15 cellular contexts compared by ENCODE assay signal in the genomic region with DNA sequence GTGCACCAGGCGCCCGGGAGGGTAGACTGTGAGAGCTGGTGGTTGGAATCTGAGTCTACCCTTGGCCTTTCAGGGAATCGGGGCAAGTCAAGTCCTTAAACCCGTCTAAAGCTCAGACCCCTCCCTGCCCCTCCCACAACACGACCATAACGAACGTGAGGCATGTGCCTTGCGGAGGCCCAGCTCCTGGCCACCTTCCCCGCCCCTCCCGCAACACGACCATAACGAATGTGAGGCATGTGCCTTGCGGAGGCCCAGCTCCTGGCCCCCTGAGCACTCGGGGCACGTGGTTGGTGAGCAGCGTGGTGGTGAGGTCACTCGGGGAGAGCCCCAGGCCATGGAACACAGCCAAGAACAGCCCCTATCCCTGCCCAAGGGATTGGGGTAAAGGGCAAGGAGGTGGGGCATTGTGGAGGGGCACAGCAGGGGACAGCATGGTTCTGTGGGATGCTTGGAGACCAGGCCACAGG.
DNase-seq lines count a peak whose midpoint lies in the region; ATAC-seq and TF ChIP-seq lines count a peak whose summit lies in the region.
"Had no signal": no experiment of that assay in that cellular context is flagged by ENCODE, and none has a peak within 500 bp of the region (broad histone marks: within the 10 kb centered on the region; RNA-seq: fewer than 3 reads in every experiment).

No MANE protein-coding gene starts in this region.

- TF ChIP-seq CTCF in left ventricle myocardium inferior (IDR thresholded peaks at IDR 0.05; ENCODE audit: borderline replicate concordance) (no peak), dorsolateral prefrontal cortex (IDR thresholded peaks at IDR 0.05 in 54 of 56, conservative IDR thresholded peaks at IDR 0.05 in 2 of 56; ENCODE audit: low read depth in 1 of 56, partially characterized antibody in 56 of 56) (no peak), mucosa of descending colon (IDR thresholded peaks at IDR 0.05) (no peak), CD14-positive monocyte (IDR thresholded peaks at IDR 0.05) (no peak)

- no peak overlapping the region for H3K27ac Mint-ChIP-seq in CD14-positive monocyte
- H3K27ac Mint-ChIP-seq: CD4-positive, CD25-positive, alpha-beta regulatory T cell; H9 had no signal

- H3K36me3 ChIP-seq in left ventricle myocardium inferior (no peaks in the 10 kb centered on the region), mucosa of descending colon (ENCODE audit: low read depth) (no peaks in the 10 kb centered on the region)

- peaks cover 2 to 17% (median 10%) of the 10 kb centered on the region in 7 donors for H3K9me3 Mint-ChIP-seq in CD14-positive monocyte
- H3K9me3 Mint-ChIP-seq: CD4-positive, CD25-positive, alpha-beta regulatory T cell had no signal

- no peak overlapping the region for H3K4me3 Mint-ChIP-seq in CD14-positive monocyte
- H3K4me3 Mint-ChIP-seq: CD4-positive, CD25-positive, alpha-beta regulatory T cell; H9 had no signal

- H3K27me3 Mint-ChIP-seq in CD14-positive monocyte (ENCODE audit: low read depth in 3 of 3): peaks cover 0 to 2% (median 0%) of the 10 kb centered on the region in 3 donors
- H3K27me3 Mint-ChIP-seq: CD4-positive, CD25-positive, alpha-beta regulatory T cell had no signal

- peaks cover 9% of the 10 kb centered on the region for H3K9me3 ChIP-seq in left ventricle myocardium inferior (replicated peaks)
- no peaks in the 10 kb centered on the region for H3K9me3 ChIP-seq in mucosa of descending colon

- H3K4me1 ChIP-seq in left ventricle myocardium inferior (no peaks in the 10 kb centered on the region), mucosa of descending colon (ENCODE audit: low read depth) (no peaks in the 10 kb centered on the region)

- H3K27ac ChIP-seq in left ventricle myocardium inferior (replicated peaks): no peak overlapping the region
- no peak overlapping the region for H3K27ac ChIP-seq in dorsolateral prefrontal cortex

- H3K36me3 Mint-ChIP-seq in CD14-positive monocyte: no peaks in the 10 kb centered on the region
- H3K36me3 Mint-ChIP-seq: CD4-positive, CD25-positive, alpha-beta regulatory T cell had no signal

- ATAC-seq in mucosa of descending colon (no peak), left colon (no peak), GM18517 (IDR thresholded peaks at IDR 0.05; ENCODE audit: unreplicated experiment) (no peak)

- no peaks in the 10 kb centered on the region for H3K4me1 Mint-ChIP-seq in CD14-positive monocyte
- H3K4me1 Mint-ChIP-seq: CD4-positive, CD25-positive, alpha-beta regulatory T cell had no signal

- intact Hi-C loops in cardiac septum (cut with DNase I): no loop called here
- intact Hi-C loops in left ventricle myocardium inferior (cut with micrococcal nuclease): no loop called here
- intact Hi-C loops in dorsolateral prefrontal cortex (cut with DNase I): no loop called here
- intact Hi-C loops in mucosa of descending colon (cut with DNase I, micrococcal nuclease): no loop called here
- intact Hi-C loops in CD14-positive monocyte (cut with micrococcal nuclease): no loop called here
- intact Hi-C loops in left colon (cut with DNase I, micrococcal nuclease): no loop called here

- peaks cover 51% of the 10 kb centered on the region for H3K27me3 ChIP-seq in left ventricle myocardium inferior (ENCODE audit: low read depth)
- H3K27me3 ChIP-seq in dorsolateral prefrontal cortex: no peaks in the 10 kb centered on the region

- DNase-seq in cardiac septum (ENCODE audit: low spot score) (peak; percentile 46), left ventricle myocardium inferior (no peak), dorsolateral prefrontal cortex (peak in 6 of 10 donors; percentile 3 to 36 (median 18)), mucosa of descending colon (peak in 2 of 3 donors; percentile 1 to 33), ureter (ENCODE audit: low spot score) (peak; percentile 33), CD14-positive monocyte (ENCODE audit: low spot score) (no peak), left colon (no peak)
- DNase-seq: CD4-positive, CD25-positive, alpha-beta regulatory T cell; DMS53; H9; Kasumi-1; NCI-H1930; NCI-H2171 treated with DMSO at 0.1 percent for 48 hours; NCI-H510A treated with DMSO at 0.1 percent for 48 hours had no signal

- no peak overlapping the region for H3K4me3 ChIP-seq in left ventricle myocardium inferior
- no peak overlapping the region for H3K4me3 ChIP-seq in dorsolateral prefrontal cortex
- H3K4me3 ChIP-seq in mucosa of descending colon: no peak overlapping the region

Comparison
In these comparisons a context has a peak if more than half of its experiments do, and no peak if none do; other contexts are left out.
1. DNase-seq: peak in cardiac septum (single experiment), dorsolateral prefrontal cortex (6 of 10), mucosa of descending colon (2 of 3) and ureter (single experiment); none in left ventricle myocardium inferior (single experiment), CD14-positive monocyte (single experiment) and left colon (0 of 2).